Comparison of ENCODE assay signal across 16 cellular contexts in genomic region chr2:134199123-134199522, GRCh38. TPM values are rescaled to one million over a fixed set of nuclear protein-coding genes. Genes with fewer than 3 reads are reported as not detected.
A peak's percentile ranks its signal among the peaks of the same experiment; 100 is the strongest.
DNase-seq lines count a peak whose midpoint lies in the region; ATAC-seq and TF ChIP-seq lines count a peak whose summit lies in the region.
"Had no signal": no experiment of that assay in that cellular context is flagged by ENCODE, and none has a peak within 500 bp of the region (broad histone marks: within the 10 kb centered on the region; RNA-seq: fewer than 3 reads in every experiment).

No MANE protein-coding gene starts in this region.

- H3K4me3 ChIP-seq in fibroblast of pulmonary artery (replicated peaks; ENCODE audit: low read depth, low read length) (no peak overlapping the region), thyroid gland (replicated peaks in 1 of 3) (no peak overlapping the region)
- H3K4me3 ChIP-seq: PC-9 had no signal

- H3K4me1 ChIP-seq in thyroid gland, result peaks cover 39 to 43% of the 10 kb centered on the region in 2 donors

- no peaks in the 10 kb centered on the region for H3K9me3 Mint-ChIP-seq in activated naive CD8-positive, alpha-beta T cell (ENCODE audit: low read depth)
- no peaks in the 10 kb centered on the region for H3K9me3 Mint-ChIP-seq in activated naive CD8-positive, alpha-beta T cell treated with anti-CD3 and anti-CD28 coated beads for 36 hours
- no peaks in the 10 kb centered on the region for H3K9me3 Mint-ChIP-seq in activated CD4-positive, alpha-beta T cell treated with anti-CD3 and anti-CD28 coated beads, Interleukin-2, amount 10 ng/mL, durations not matched to agents 7 days and 5 days
- H3K9me3 Mint-ChIP-seq: CD14-positive monocyte had no signal

- no peaks in the 10 kb centered on the region for H3K27me3 ChIP-seq in thyroid gland

- intact Hi-C loops in thyroid gland (cut with DNase I), result no loop called here

- POLR2A ChIA-PET in activated CD4-positive, alpha-beta T cell treated with anti-CD3 and anti-CD28 coated beads, Interleukin-2, amount 10 ng/mL, durations not matched to agents 7 days and 5 days (lab: Charles Lee), result interaction anchor here (0.7 kb wide), 1 partner anchor 64 kb away, joined by 3 read pairs; no protein-coding TSS in a partner anchor

- no peaks in the 10 kb centered on the region for H3K27me3 Mint-ChIP-seq in activated naive CD8-positive, alpha-beta T cell
- no peaks in the 10 kb centered on the region for H3K27me3 Mint-ChIP-seq in activated naive CD8-positive, alpha-beta T cell treated with anti-CD3 and anti-CD28 coated beads for 36 hours
- H3K27me3 Mint-ChIP-seq in T-helper 17 cell, result no peaks in the 10 kb centered on the region
- no peaks in the 10 kb centered on the region for H3K27me3 Mint-ChIP-seq in activated CD4-positive, alpha-beta T cell treated with anti-CD3 and anti-CD28 coated beads, Interleukin-2, amount 10 ng/mL, durations not matched to agents 7 days and 5 days

- TF ChIP-seq POLR2A in thyroid gland (IDR thresholded peaks at IDR 0.05), result no peak

- 80 to 82% methylated on average over 3 of the region's 3 CpGs for WGBS in thyroid gland, 2 donors

- H3K4me3 Mint-ChIP-seq in activated naive CD8-positive, alpha-beta T cell, result no peak overlapping the region
- no peak overlapping the region for H3K4me3 Mint-ChIP-seq in activated naive CD8-positive, alpha-beta T cell treated with anti-CD3 and anti-CD28 coated beads for 36 hours
- no peak overlapping the region for H3K4me3 Mint-ChIP-seq in T-helper 17 cell
- no peak overlapping the region for H3K4me3 Mint-ChIP-seq in activated CD4-positive, alpha-beta T cell treated with anti-CD3 and anti-CD28 coated beads, Interleukin-2, amount 10 ng/mL, durations not matched to agents 7 days and 5 days
- H3K4me3 Mint-ChIP-seq: CD14-positive monocyte had no signal

- H3K4me1 Mint-ChIP-seq in activated naive CD8-positive, alpha-beta T cell (ENCODE audit: low read depth), result peaks cover 73% of the 10 kb centered on the region
- peaks cover 58% of the 10 kb centered on the region for H3K4me1 Mint-ChIP-seq in activated naive CD8-positive, alpha-beta T cell treated with anti-CD3 and anti-CD28 coated beads for 36 hours
- H3K4me1 Mint-ChIP-seq in T-helper 17 cell, result peaks cover 69% of the 10 kb centered on the region
- peaks cover 42% of the 10 kb centered on the region for H3K4me1 Mint-ChIP-seq in activated CD4-positive, alpha-beta T cell treated with anti-CD3 and anti-CD28 coated beads, Interleukin-2, amount 10 ng/mL, durations not matched to agents 7 days and 5 days

- DNase-seq in activated naive CD8-positive, alpha-beta T cell treated with anti-CD3 and anti-CD28 coated beads for 36 hours, result no peak
- DNase-seq in T-helper 17 cell, result no peak
- peak; percentile 33 for DNase-seq in fibroblast of pulmonary artery (ENCODE audit: low read depth)
- DNase-seq in thyroid gland, result no peak
- DNase-seq in activated CD4-positive, alpha-beta T cell treated with anti-CD3 and anti-CD28 coated beads, Interleukin-2, amount 10 ng/mL, durations not matched to agents 7 days and 5 days, result no peak
- DNase-seq: COR-L47, EL, NCI-H1048, NCI-H1436 treated with DMSO at 0.1 percent for 48 hours, NCI-H2029 treated with DMSO at 0.1 percent for 48 hours, NCI-H510A, NCI-H82, PC-9 had no signal

- no peaks in the 10 kb centered on the region for H3K36me3 ChIP-seq in thyroid gland

- peaks cover 3% of the 10 kb centered on the region for H3K36me3 Mint-ChIP-seq in activated naive CD8-positive, alpha-beta T cell
- H3K36me3 Mint-ChIP-seq in activated naive CD8-positive, alpha-beta T cell treated with anti-CD3 and anti-CD28 coated beads for 36 hours, result peaks cover 10% of the 10 kb centered on the region
- no peaks in the 10 kb centered on the region for H3K36me3 Mint-ChIP-seq in T-helper 17 cell (ENCODE audit: low read depth)
- peaks cover 2% of the 10 kb centered on the region for H3K36me3 Mint-ChIP-seq in activated CD4-positive, alpha-beta T cell treated with anti-CD3 and anti-CD28 coated beads, Interleukin-2, amount 10 ng/mL, durations not matched to agents 7 days and 5 days (ENCODE audit: low read depth)

- H3K9me3 ChIP-seq in T-helper 17 cell (ENCODE audit: control insufficient read depth, low read length, poor library complexity, severe bottlenecking) (no peaks in the 10 kb centered on the region), thyroid gland (no peaks in the 10 kb centered on the region)

- H3K27ac ChIP-seq in thyroid gland, result peak overlapping the region in 1 of 3 donors; percentile 40
- H3K27ac ChIP-seq: PC-9 had no signal

- ATAC-seq in T-helper 17 cell (no peak), HG03565 (IDR thresholded peaks at IDR 0.05; ENCODE audit: unreplicated experiment) (no peak)

- CTCF ChIA-PET in activated CD4-positive, alpha-beta T cell treated with anti-CD3 and anti-CD28 coated beads, Interleukin-2, amount 10 ng/mL, durations not matched to agents 7 days and 5 days (lab: Charles Lee), result interaction anchor here (0.7 to 2.2 kb wide), 3 partner anchors 9 to 80 kb away, joined by 3 to 7 read pairs (median 3); no protein-coding TSS in a partner anchor

- peak overlapping the region; percentile 94 for H3K27ac Mint-ChIP-seq in activated naive CD8-positive, alpha-beta T cell
- no peak overlapping the region for H3K27ac Mint-ChIP-seq in activated naive CD8-positive, alpha-beta T cell treated with anti-CD3 and anti-CD28 coated beads for 36 hours
- peak overlapping the region; percentile 89 for H3K27ac Mint-ChIP-seq in T-helper 17 cell
- no peak overlapping the region for H3K27ac Mint-ChIP-seq in activated CD4-positive, alpha-beta T cell treated with anti-CD3 and anti-CD28 coated beads, Interleukin-2, amount 10 ng/mL, durations not matched to agents 7 days and 5 days

- TF ChIP-seq CTCF in fibroblast of pulmonary artery (IDR thresholded peaks at IDR 0.05; ENCODE audit: low read length, missing control alignments), result no peak
- no peak for TF ChIP-seq CTCF in thyroid gland (IDR thresholded peaks at IDR 0.05)

RNA-seq across cellular contexts. Expression of gene MGAT5, which starts 54.7 kb away (rescaled TPM):
- total RNA-seq in activated naive CD8-positive, alpha-beta T cell treated with anti-CD3 and anti-CD28 coated beads for 36 hours, result 10 to 100 TPM; 34.0 to 34.5 TPM
- total RNA-seq in T-helper 17 cell (100 to 1,000 TPM; 120 to 127 TPM), thyroid gland (10 to 100 TPM; 47.5 to 64.4 (median 50.4) TPM)
- total RNA-seq in activated CD4-positive, alpha-beta T cell treated with anti-CD3 and anti-CD28 coated beads, Interleukin-2, amount 10 ng/mL, durations not matched to agents 7 days and 5 days, result 10 to 100 TPM; 48.2 to 56.7 TPM

Comparison
In these comparisons a context has a peak if more than half of its experiments do, and no peak if none do; other contexts are left out.
1. H3K27ac Mint-ChIP-seq: peak in activated naive CD8-positive, alpha-beta T cell (single experiment) and T-helper 17 cell (single experiment); none in activated naive CD8-positive, alpha-beta T cell treated with anti-CD3 and anti-CD28 coated beads for 36 hours (single experiment) and activated CD4-positive, alpha-beta T cell treated with anti-CD3 and anti-CD28 coated beads, Interleukin-2, amount 10 ng/mL, durations not matched to agents 7 days and 5 days (single experiment).